2 cellular contexts compared by ENCODE assay signal in the genomic region with DNA sequence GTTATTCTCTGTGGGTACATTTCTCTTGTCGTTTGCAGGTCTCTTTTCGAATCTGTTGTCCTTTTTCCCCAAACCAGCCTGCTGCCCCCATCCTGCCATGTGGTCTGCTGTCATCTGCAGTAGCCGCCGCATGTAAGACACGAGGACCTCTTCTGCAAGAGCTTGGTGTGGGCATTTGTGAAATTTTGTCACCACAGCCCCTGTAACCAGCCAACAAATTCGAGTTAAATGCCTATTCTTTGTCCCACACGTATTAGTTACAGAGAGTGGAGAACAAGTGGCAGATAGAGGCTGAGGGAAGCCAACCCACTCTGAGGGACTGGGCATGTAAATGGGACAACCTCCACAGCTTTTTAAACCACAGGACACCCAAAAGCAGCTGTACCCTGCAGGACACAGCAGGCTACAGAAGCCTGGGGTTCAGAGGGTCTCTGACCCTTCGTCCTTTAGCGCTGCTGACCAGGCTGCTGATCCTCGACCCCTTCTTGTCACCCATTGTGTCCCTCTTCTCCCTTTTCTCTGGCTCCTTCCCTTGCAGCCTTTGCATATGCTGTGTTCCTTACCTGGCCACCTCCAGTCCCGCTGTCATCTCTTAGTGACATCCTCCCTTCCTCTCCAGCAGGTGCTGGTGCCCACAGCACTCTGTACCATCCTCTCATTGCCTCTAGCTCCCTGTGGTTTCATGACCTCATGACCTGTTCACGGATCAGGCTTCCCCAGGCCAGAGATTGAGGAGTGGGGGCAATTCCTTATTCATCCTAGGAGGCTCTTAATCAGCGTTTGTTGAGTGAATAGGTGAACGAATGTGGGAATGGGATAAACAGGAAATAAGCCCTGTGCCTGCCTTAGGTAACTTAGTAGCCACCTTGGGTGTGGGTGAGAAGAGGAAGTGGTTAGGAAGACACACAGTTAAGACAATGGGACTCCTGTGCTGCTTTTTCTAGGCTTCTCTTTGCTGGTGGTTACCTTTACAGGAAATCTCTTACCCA.
A peak's percentile ranks its signal among the peaks of the same experiment; 100 is the strongest.
TF ChIP-seq lines count a peak whose summit lies in the region.

No MANE protein-coding gene starts in this region.

TF ChIP-seq in A549, 52 proteins besides CTCF, POLR2A, EP300 and RAD21:
- TF ChIP-seq, protein P1, sequence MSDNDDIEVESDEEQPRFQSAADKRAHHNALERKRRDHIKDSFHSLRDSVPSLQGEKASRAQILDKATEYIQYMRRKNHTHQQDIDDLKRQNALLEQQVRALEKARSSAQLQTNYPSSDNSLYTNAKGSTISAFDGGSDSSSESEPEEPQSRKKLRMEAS (IDR thresholded peaks at IDR 0.05), result 0 out of 2 replicates have a peak, but pooled peaks have one; percentile 17
- TF ChIP-seq PHF8 (IDR thresholded peaks at IDR 0.05; ENCODE audit: borderline replicate concordance, low read depth), result no peak

TF ChIP-seq in GM12878, 131 proteins besides CTCF, POLR2A, EP300 and RAD21 (continued from another document):
- TF ChIP-seq ETV6 (conservative IDR thresholded peaks at IDR 0.05 in 1 of 2, IDR thresholded peaks at IDR 0.05 in 1 of 2; ENCODE audit: borderline replicate concordance in 1 of 2, low read depth in 1 of 2), result 0 out of 4 replicates have a peak, but pooled peaks of 1 of the 2 experiments have one; percentile 38
- peak; percentile 82 for TF ChIP-seq IKZF1 (conservative IDR thresholded peaks at IDR 0.05)
- peak; percentile 54; the same call in 1 of the 2 replicates for TF ChIP-seq RUNX3 (IDR thresholded peaks at IDR 0.05; ENCODE audit: low read length)
- peak; percentile 85 for TF ChIP-seq SPI1 (IDR thresholded peaks at IDR 0.05; ENCODE audit: borderline replicate concordance, insufficient read depth, low read depth, low read length)
- TF ChIP-seq TCF7 (IDR thresholded peaks at IDR 0.05; ENCODE audit: borderline replicate concordance), result no peak
- TF ChIP-seq DPF2 (IDR thresholded peaks at IDR 0.05), result peak; percentile 53; the same call in 1 of the 2 replicates
- no peak for TF ChIP-seq TARDBP (IDR thresholded peaks at IDR 0.05; ENCODE audit: borderline replicate concordance)
- TF ChIP-seq BACH1 (IDR thresholded peaks at IDR 0.05; ENCODE audit: borderline replicate concordance), result no peak
- TF ChIP-seq CHD2 (IDR thresholded peaks at IDR 0.05; ENCODE audit: borderline replicate concordance, low read depth, low read length), result no peak
- TF ChIP-seq NR2F1 (conservative IDR thresholded peaks at IDR 0.05), result peak; percentile 54; the same call in 1 of the 2 replicates
